Comparison of ENCODE assay signal across 9 cellular contexts in genomic region chr11:2893021-2893528, GRCh38. TPM values are rescaled to one million over a fixed set of nuclear protein-coding genes. Genes with fewer than 3 reads are reported as not detected.
A peak's percentile ranks its signal among the peaks of the same experiment; 100 is the strongest.
DNase-seq lines count a peak whose midpoint lies in the region; ATAC-seq and TF ChIP-seq lines count a peak whose summit lies in the region.
"Had no signal": no experiment of that assay in that cellular context is flagged by ENCODE, and none has a peak within 500 bp of the region (broad histone marks: within the 10 kb centered on the region; RNA-seq: fewer than 3 reads in every experiment).

No MANE protein-coding gene starts in this region.

- H3K27me3 ChIP-seq in adipocyte (replicated peaks; ENCODE audit: control insufficient read depth, insufficient read depth, low read length), result no peaks in the 10 kb centered on the region
- no peaks in the 10 kb centered on the region for H3K27me3 ChIP-seq in liver (ENCODE audit: control insufficient read depth in 4 of 4, insufficient read depth in 4 of 4, low read length in 3 of 4)
- no peaks in the 10 kb centered on the region for H3K27me3 ChIP-seq in ascending aorta

- no peaks in the 10 kb centered on the region for H3K9me3 ChIP-seq in adipocyte (ENCODE audit: control insufficient read depth, low read length)
- H3K9me3 ChIP-seq in liver (ENCODE audit: control insufficient read depth in 4 of 4, low read length in 3 of 4), result no peaks in the 10 kb centered on the region
- no peaks in the 10 kb centered on the region for H3K9me3 ChIP-seq in ascending aorta

- H3K9me3 Mint-ChIP-seq in activated naive CD4-positive, alpha-beta T cell treated with anti-CD3 and anti-CD28 coated beads, Interleukin-2, amount 50 U/mL, for 24 hours, result no peaks in the 10 kb centered on the region
- H3K9me3 Mint-ChIP-seq in type B pancreatic cell, result no peaks in the 10 kb centered on the region

- H3K4me1 ChIP-seq in adipocyte (ENCODE audit: control insufficient read depth, insufficient read depth, low read length) (peaks cover 11% of the 10 kb centered on the region), liver (ENCODE audit: control insufficient read depth in 4 of 4, insufficient read depth in 4 of 4, low read length in 3 of 4) (peaks cover 12 to 23% (median 16%) of the 10 kb centered on the region in 4 donors), ascending aorta (peaks cover 3 to 11% of the 10 kb centered on the region in 2 donors)

- peak overlapping the region; percentile 41 for H3K27ac Mint-ChIP-seq in activated naive CD4-positive, alpha-beta T cell treated with anti-CD3 and anti-CD28 coated beads, Interleukin-2, amount 50 U/mL, for 24 hours
- H3K27ac Mint-ChIP-seq in type B pancreatic cell, result no peak overlapping the region

- ATAC-seq in HG03159 (IDR thresholded peaks at IDR 0.05; ENCODE audit: unreplicated experiment), result no peak

- no peaks in the 10 kb centered on the region for H3K36me3 Mint-ChIP-seq in activated naive CD4-positive, alpha-beta T cell treated with anti-CD3 and anti-CD28 coated beads, Interleukin-2, amount 50 U/mL, for 24 hours
- no peaks in the 10 kb centered on the region for H3K36me3 Mint-ChIP-seq in type B pancreatic cell

- H3K4me3 Mint-ChIP-seq in activated naive CD4-positive, alpha-beta T cell treated with anti-CD3 and anti-CD28 coated beads, Interleukin-2, amount 50 U/mL, for 24 hours, result peak overlapping the region; percentile 73
- peak overlapping the region; percentile 84 for H3K4me3 Mint-ChIP-seq in type B pancreatic cell

- no peaks in the 10 kb centered on the region for H3K36me3 ChIP-seq in adipocyte (ENCODE audit: control insufficient read depth, insufficient read depth, low read length, severe bottlenecking)
- no peaks in the 10 kb centered on the region for H3K36me3 ChIP-seq in liver (ENCODE audit: control insufficient read depth in 4 of 4, insufficient read depth in 3 of 4, low read depth in 1 of 4, low read length in 3 of 4)
- no peaks in the 10 kb centered on the region for H3K36me3 ChIP-seq in ascending aorta

- TF ChIP-seq RAD21 in liver (IDR thresholded peaks at IDR 0.05), result no peak

- no peaks in the 10 kb centered on the region for H3K27me3 Mint-ChIP-seq in activated naive CD4-positive, alpha-beta T cell treated with anti-CD3 and anti-CD28 coated beads, Interleukin-2, amount 50 U/mL, for 24 hours
- H3K27me3 Mint-ChIP-seq in type B pancreatic cell, result peaks cover 3% of the 10 kb centered on the region

- no peak overlapping the region for H3K4me3 ChIP-seq in adipocyte (ENCODE audit: low read length)
- no peak overlapping the region for H3K4me3 ChIP-seq in liver (ENCODE audit: low read depth in 1 of 3, low read length in 3 of 3)
- H3K4me3 ChIP-seq in ascending aorta, result peak overlapping the region in 1 of 2 donors; percentile 66

- WGBS in liver, result 96% methylated on average over 2 of the region's 2 CpGs

- no peak for DNase-seq in activated naive CD4-positive, alpha-beta T cell treated with anti-CD3 and anti-CD28 coated beads, Interleukin-2, amount 50 U/mL, for 16 hours
- DNase-seq in adipocyte (ENCODE audit: low read depth), result no peak
- no peak for DNase-seq in type B pancreatic cell (ENCODE audit: extremely low spot score, unreplicated experiment)
- DNase-seq in ascending aorta (ENCODE audit: low spot score in 2 of 2), result no peak
- no peak for DNase-seq in NCI-H446 treated with DMSO at 0.1 percent for 48 hours (lab: John Stamatoyannopoulos, UW)
- DNase-seq: amniotic stem cell had no signal

- H3K27ac ChIP-seq in liver (ENCODE audit: low read depth in 1 of 2, low read length in 2 of 2) (peak overlapping the region; percentile 37 to 66), ascending aorta (no peak overlapping the region)

- peak overlapping the region; percentile 62 for H3K9ac ChIP-seq in adipocyte (ENCODE audit: low read length)
- peak overlapping the region in 1 of 2 donors; percentile 16 for H3K9ac ChIP-seq in liver (ENCODE audit: low read depth in 1 of 2, low read length in 2 of 2)

- no peak for TF ChIP-seq CTCF in liver (IDR thresholded peaks at IDR 0.05; ENCODE audit: low read depth, low read length, missing input control)
- TF ChIP-seq CTCF in type B pancreatic cell (conservative IDR thresholded peaks at IDR 0.05), result no peak
- no peak for TF ChIP-seq CTCF in ascending aorta (IDR thresholded peaks at IDR 0.05)

- H3K4me1 Mint-ChIP-seq in activated naive CD4-positive, alpha-beta T cell treated with anti-CD3 and anti-CD28 coated beads, Interleukin-2, amount 50 U/mL, for 24 hours, result peaks cover 27% of the 10 kb centered on the region
- peaks cover 5% of the 10 kb centered on the region for H3K4me1 Mint-ChIP-seq in type B pancreatic cell (ENCODE audit: unreplicated experiment)

- intact Hi-C loops in ascending aorta (cut with DNase I), result no loop called here

TF ChIP-seq in liver, 16 proteins besides CTCF, POLR2A, EP300 and RAD21:
- TF ChIP-seq RXRA (IDR thresholded peaks at IDR 0.05), result no peak
- TF ChIP-seq EGR1 (IDR thresholded peaks at IDR 0.05; ENCODE audit: low read depth in 2 of 2), result no peak
- no peak for TF ChIP-seq TAF1 (conservative IDR thresholded peaks at IDR 0.05)
- TF ChIP-seq REST (IDR thresholded peaks at IDR 0.05), result no peak
- no peak for TF ChIP-seq HNF4G (IDR thresholded peaks at IDR 0.05)
- TF ChIP-seq FOXA2 (IDR thresholded peaks at IDR 0.05), result no peak
- TF ChIP-seq HNF4A (conservative IDR thresholded peaks at IDR 0.05), result no peak
- TF ChIP-seq YY1 (IDR thresholded peaks at IDR 0.05), result no peak
- no peak for TF ChIP-seq NR2F2 (IDR thresholded peaks at IDR 0.05)
- TF ChIP-seq JUND (IDR thresholded peaks at IDR 0.05), result no peak
- no peak for TF ChIP-seq FOXA1 (IDR thresholded peaks at IDR 0.05)
- TF ChIP-seq ZBTB33 (IDR thresholded peaks at IDR 0.05), result no peak
- TF ChIP-seq MAX (IDR thresholded peaks at IDR 0.05), result no peak

RNA-seq across cellular contexts. Expression of gene CDKN1C, which starts 7.5 kb away (rescaled TPM):
- total RNA-seq in liver (10 to 100 TPM in 1 of 2 donors, 1 to 10 TPM in 1; 2.6 to 10.2 TPM), type B pancreatic cell (ENCODE audit: low replicate concordance) (108 and 140 TPM in 2 replicates), ascending aorta (18.1 TPM)
- polyA plus RNA-seq in liver, result 1 to 10 TPM; 2.7 to 4.3 TPM

RNA-seq across cellular contexts. Expression of gene PHLDA2, which starts 36.1 kb away (rescaled TPM):
- total RNA-seq in liver (under 1 TPM in 1 of 2 donors, not detected in 1; 0.23 TPM), type B pancreatic cell (ENCODE audit: low replicate concordance) (3.7 and 14.2 TPM in 2 replicates), ascending aorta (not detected)
- polyA plus RNA-seq in liver, result 1 to 10 TPM in 1 of 2 donors, under 1 TPM in 1; 0.99 to 1.4 TPM

Comparison
In these comparisons a context has a peak if more than half of its experiments do, and no peak if none do; other contexts are left out.
1. H3K27ac ChIP-seq: peak in liver (2 of 2); none in ascending aorta (0 of 2).